ENCODE assay signal across 8 cellular contexts in the genomic region with DNA sequence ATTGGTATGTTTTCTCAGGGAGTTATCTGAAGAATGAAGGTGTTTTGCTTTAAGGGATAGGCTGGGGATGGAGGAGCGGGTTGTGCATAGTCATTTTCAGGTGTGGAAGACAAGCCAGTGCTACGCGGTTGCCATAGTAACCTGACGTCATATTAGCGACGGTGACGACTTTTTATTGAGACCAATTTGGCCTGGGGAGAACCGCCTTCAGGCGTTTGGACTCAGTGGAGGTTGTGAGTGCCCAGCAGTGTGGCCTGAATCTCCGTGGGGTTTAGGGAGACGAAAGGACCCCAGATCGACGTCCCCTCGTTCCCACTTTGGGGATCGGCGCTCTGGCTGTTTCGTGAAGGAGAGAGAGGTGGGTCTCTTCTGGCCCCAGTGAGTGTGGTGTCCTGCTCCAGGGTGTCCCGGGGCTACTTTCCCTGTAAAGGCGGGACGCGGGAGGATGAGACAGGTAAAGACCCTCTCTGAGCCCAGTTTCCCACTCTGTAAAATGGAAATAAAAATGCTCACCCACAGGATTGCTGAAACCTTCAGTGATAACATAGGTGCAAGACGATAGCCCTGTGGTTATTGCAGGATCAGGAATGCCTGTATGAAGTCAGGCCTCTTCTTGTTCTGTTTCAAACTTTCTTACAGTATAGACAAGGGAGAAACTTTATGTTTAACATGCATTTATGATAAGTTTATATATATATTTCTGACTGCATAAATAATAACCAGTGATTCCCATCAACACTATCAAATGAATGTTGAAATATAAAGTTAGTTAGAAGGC. TPM values are rescaled to one million over a fixed set of nuclear protein-coding genes. Genes with fewer than 3 reads are reported as not detected.
DNase-seq lines count a peak whose midpoint lies in the region; ATAC-seq and TF ChIP-seq lines count a peak whose summit lies in the region.

No MANE protein-coding gene starts in this region.

- CTCF ChIA-PET in RWPE1 (lab: Yijun Ruan, JAX) = interaction anchor here (0.5 kb wide), 1 partner anchor 7 kb away, joined by 4 read pairs; no protein-coding TSS in a partner anchor

- DNase-seq in ELR (ENCODE audit: low read depth) (peak; percentile 90), H4 (ENCODE audit: low spot score) (peak; percentile 83), LHCN-M2 (ENCODE audit: low read depth) (peak; percentile 86), RWPE1 (ENCODE audit: low spot score) (peak; percentile 75)
- peak; percentile 91 for DNase-seq in activated effector memory CD4-positive, alpha-beta T cell treated with anti-CD3 and anti-CD28 coated beads, Interleukin-2, amount 50 U/mL, for 16 hours

- TF ChIP-seq CTCF in RWPE1 (conservative IDR thresholded peaks at IDR 0.05; ENCODE audit: low read depth) (no peak), gastroesophageal sphincter (IDR thresholded peaks at IDR 0.05) (no peak), neutrophil (IDR thresholded peaks at IDR 0.05) (no peak)

- H3K27ac ChIP-seq in RWPE1 (peak overlapping the region; percentile 67), gastroesophageal sphincter (peak overlapping the region in 3 of 4 donors; percentile 59 to 67 (median 59)), neutrophil (no peak overlapping the region), subcutaneous abdominal adipose tissue (ENCODE audit: low read depth, low read length) (peak overlapping the region; percentile 66)

- peak in 1 of 2 donors; percentile 9 for TF ChIP-seq POLR2A in gastroesophageal sphincter (IDR thresholded peaks at IDR 0.05)

- H3K9me3 ChIP-seq in gastroesophageal sphincter = no peaks in the 10 kb centered on the region
- H3K9me3 ChIP-seq in neutrophil = no peaks in the 10 kb centered on the region
- H3K9me3 ChIP-seq in subcutaneous abdominal adipose tissue (ENCODE audit: control insufficient read depth in 5 of 5, low read length in 5 of 5) = no peaks in the 10 kb centered on the region

- H3K27me3 ChIP-seq in gastroesophageal sphincter = no peaks in the 10 kb centered on the region
- no peaks in the 10 kb centered on the region for H3K27me3 ChIP-seq in neutrophil
- H3K27me3 ChIP-seq in subcutaneous abdominal adipose tissue (ENCODE audit: control insufficient read depth in 5 of 5, insufficient read depth in 4 of 5, low read length in 5 of 5) = no peaks in the 10 kb centered on the region

- H3K4me1 ChIP-seq in gastroesophageal sphincter (peaks cover 0 to 10% (median 0%) of the 10 kb centered on the region in 3 donors), neutrophil (ENCODE audit: control insufficient read depth in 1 of 2, insufficient read depth in 1 of 2, low read depth in 1 of 2, low read length in 1 of 2) (peaks cover 0 to 3% of the 10 kb centered on the region in 2 experiments), subcutaneous abdominal adipose tissue (ENCODE audit: control insufficient read depth in 5 of 5, insufficient read depth in 5 of 5, low read length in 5 of 5) (peaks cover 0 to 29% (median 9%) of the 10 kb centered on the region in 5 donors)

- H3K4me3 ChIP-seq in gastroesophageal sphincter = peak overlapping the region; percentile 58 to 82
- peak overlapping the region; percentile 59 to 64 for H3K4me3 ChIP-seq in neutrophil (ENCODE audit: low read depth in 1 of 2, low read length in 1 of 2)
- H3K4me3 ChIP-seq in subcutaneous abdominal adipose tissue (ENCODE audit: low read depth in 1 of 5, low read length in 5 of 5) = peak overlapping the region; percentile 73 to 92 (median 83)

- POLR2A ChIA-PET in RWPE1 (lab: Yijun Ruan, JAX; ENCODE audit: low non-redundant PET) = interaction anchor here (0.6 kb wide), 1 partner anchor 162 kb away, joined by 9 read pairs; no protein-coding TSS in a partner anchor

- ATAC-seq in gastroesophageal sphincter = peak; percentile 86

- 0 to 23% methylated on average over 1 to 6 of the region's 22 CpGs for WGBS in gastroesophageal sphincter (ENCODE audit: low coverage in 1 of 2), 2 donors

- H3K9ac ChIP-seq in subcutaneous abdominal adipose tissue (ENCODE audit: low read length in 5 of 5) = peak overlapping the region; percentile 71 to 91 (median 83)

- TF ChIP-seq EP300 in gastroesophageal sphincter (IDR thresholded peaks at IDR 0.05) = no peak

- H3K36me3 ChIP-seq in gastroesophageal sphincter (no peaks in the 10 kb centered on the region), neutrophil (no peaks in the 10 kb centered on the region), subcutaneous abdominal adipose tissue (ENCODE audit: control insufficient read depth in 5 of 5, insufficient read depth in 5 of 5, low read length in 5 of 5) (no peaks in the 10 kb centered on the region)

RNA-seq across cellular contexts. Expression of gene GPRASP3, which starts 48.6 kb away (rescaled TPM):
- total RNA-seq in H4 (2014; rRNA removed; shearing (Covaris generic)) = 1.2 and 2.0 TPM in 2 replicates
- 1.7 and 4.5 TPM in 2 replicates for total RNA-seq in LHCN-M2 (2014; rRNA removed)
- polyA plus RNA-seq in LHCN-M2 (2012) = 1.9 TPM
- total RNA-seq in gastroesophageal sphincter = 1 to 10 TPM; 4.8 to 5.9 (median 5.0) TPM

RNA-seq across cellular contexts. Expression of gene GPRASP2, which starts 56.9 kb away (rescaled TPM):
- 13.6 and 13.8 TPM in 2 replicates for total RNA-seq in H4 (2014; rRNA removed; shearing (Covaris generic))
- total RNA-seq in LHCN-M2 (2014; rRNA removed) (12.6 and 13.0 TPM in 2 replicates), gastroesophageal sphincter (10 to 100 TPM; 12.6 to 14.3 (median 13.4) TPM)
- polyA plus RNA-seq in LHCN-M2 (2012) = 6.3 TPM
